ENCODE assay signal across 21 cellular contexts in the genomic region with DNA sequence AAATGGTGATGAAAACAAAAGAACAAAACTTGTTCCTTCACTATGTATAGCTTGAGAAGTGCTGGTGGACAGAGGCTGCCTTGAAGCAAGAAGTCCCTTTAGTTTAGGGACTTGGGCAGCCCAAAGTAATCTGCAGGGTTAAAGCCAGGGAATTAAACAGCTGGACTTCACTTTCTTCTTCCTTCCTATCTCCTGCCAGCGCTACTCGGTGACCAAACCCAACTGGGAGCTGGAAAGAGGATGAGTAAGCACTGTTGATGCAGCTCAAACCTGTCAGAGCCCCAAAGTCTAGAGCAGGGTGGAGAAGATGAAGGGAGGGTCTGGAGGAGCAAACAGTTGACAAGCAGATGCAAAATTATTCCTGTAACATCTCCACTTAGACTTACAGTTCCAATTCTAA.
DNase-seq lines count a peak whose midpoint lies in the region; ATAC-seq and TF ChIP-seq lines count a peak whose summit lies in the region.
"Had no signal": no experiment of that assay in that cellular context is flagged by ENCODE, and none has a peak within 500 bp of the region (broad histone marks: within the 10 kb centered on the region; RNA-seq: fewer than 3 reads in every experiment).

No MANE protein-coding gene starts in this region.

- no peak overlapping the region for H3K4me3 ChIP-seq in AG10803 (ENCODE audit: low read length)
- H3K4me3 ChIP-seq in epithelial cell of esophagus (ENCODE audit: low read length), result no peak overlapping the region
- no peak overlapping the region for H3K4me3 ChIP-seq in right cardiac atrium (ENCODE audit: low read length)
- H3K4me3 ChIP-seq in trophoblast cell (ENCODE audit: low read depth, low read length), result no peak overlapping the region
- H3K4me3 ChIP-seq: body of pancreas, coronary artery, SJCRH30, uterus had no signal

- H4K91ac ChIP-seq in trophoblast cell (ENCODE audit: low read depth, low read length), result no peak overlapping the region

- intact Hi-C loops in right cardiac atrium (cut with DNase I), result no loop called here

- WGBS in right cardiac atrium, result 56% methylated on average over 2 of the region's 2 CpGs
- no CpG with 5 or more reads among the region's 2 CpGs for WGBS in trophoblast cell (ENCODE audit: extremely low coverage, insufficient coverage, insufficient read length)

- H2BK5ac ChIP-seq in trophoblast cell (ENCODE audit: low read depth, low read length, poor library complexity), result no peak overlapping the region

- H3K27ac ChIP-seq in right cardiac atrium (ENCODE audit: low read length) (no peak overlapping the region), trophoblast cell (ENCODE audit: low read depth, low read length) (no peak overlapping the region)
- H3K27ac ChIP-seq: body of pancreas, coronary artery, neutrophil, SJCRH30, uterus had no signal

- peak; percentile 58 for DNase-seq in AG10803 (ENCODE audit: low read depth)
- DNase-seq in NCI-H226, result peak; percentile 35
- peak; percentile 29 for DNase-seq in epithelial cell of esophagus (ENCODE audit: low read depth)
- DNase-seq in right cardiac atrium, result peak in 1 of 3 donors; percentile 30
- no peak for DNase-seq in trophoblast cell
- DNase-seq in NOMO-1 treated with dmso at 0.1 percent for 144 hours (lab: John Stamatoyannopoulos, UW; ENCODE audit: unreplicated experiment), result no peak
- no peak for DNase-seq in T-helper 1 cell
- no peak for DNase-seq in NCI-H1436 treated with DMSO at 0.1 percent for 48 hours (lab: John Stamatoyannopoulos, UW)
- DNase-seq: ACHN; activated B cell treated with CpG ODN at 0.5 μM for 24 hours; activated CD8-positive, alpha-beta T cell treated with anti-CD3 and anti-CD28 coated beads, Interleukin-2, amount 10 ng/mL, durations not matched to agents 7 days and 5 days; body of pancreas; CD4-positive, CD25-positive, alpha-beta regulatory T cell; DMS53; NCI-H748 treated with DMSO at 0.1 percent for 48 hours; SJCRH30; T-helper 17 cell; uterus had no signal

- no peaks in the 10 kb centered on the region for H3K36me3 ChIP-seq in trophoblast cell (ENCODE audit: control insufficient read depth in 1 of 2, insufficient read depth in 2 of 2, low read length in 2 of 2)
- H3K36me3 ChIP-seq: neutrophil, uterus had no signal

- H3K18ac ChIP-seq in trophoblast cell (ENCODE audit: low read length), result no peak overlapping the region

- no peak overlapping the region for H3K9ac ChIP-seq in trophoblast cell (ENCODE audit: low read length)

- no peak overlapping the region for H2AK5ac ChIP-seq in trophoblast cell (ENCODE audit: low read length)

- H3K79me2 ChIP-seq in trophoblast cell (ENCODE audit: control insufficient read depth, insufficient read depth, low read length, poor library complexity), result no peaks in the 10 kb centered on the region

- H3K14ac ChIP-seq in trophoblast cell (ENCODE audit: low read length), result no peak overlapping the region

- no peak overlapping the region for H3K4me2 ChIP-seq in trophoblast cell (ENCODE audit: low read length)

- no peak overlapping the region for H3K4ac ChIP-seq in trophoblast cell (ENCODE audit: low read depth, low read length)

- H3K4me1 ChIP-seq in right cardiac atrium (ENCODE audit: control insufficient read depth, insufficient read depth, low read length) (no peaks in the 10 kb centered on the region), trophoblast cell (ENCODE audit: control insufficient read depth in 1 of 2, insufficient read depth in 2 of 2, low read length in 2 of 2) (peaks cover 0 to 2% of the 10 kb centered on the region in 2 experiments)
- H3K4me1 ChIP-seq: body of pancreas, SJCRH30, uterus had no signal

- H4K12ac ChIP-seq in trophoblast cell (ENCODE audit: low read depth, low read length), result no peak overlapping the region

- H2BK12ac ChIP-seq in trophoblast cell (ENCODE audit: low read length), result no peak overlapping the region

- no peak overlapping the region for H2AFZ ChIP-seq in trophoblast cell (ENCODE audit: insufficient read depth, low read length, poor library complexity)

- no peak overlapping the region for H4K8ac ChIP-seq in trophoblast cell (ENCODE audit: low read depth, low read length)

- no peak overlapping the region for H2BK120ac ChIP-seq in trophoblast cell (ENCODE audit: insufficient read depth, low read length, poor library complexity)

- no peak for TF ChIP-seq CTCF in AG10803 (conservative IDR thresholded peaks at IDR 0.05; ENCODE audit: low read length)
- TF ChIP-seq CTCF in epithelial cell of esophagus (IDR thresholded peaks at IDR 0.05; ENCODE audit: insufficient read depth, low read depth, low read length, missing control alignments), result no peak

- no peaks in the 10 kb centered on the region for H3K79me1 ChIP-seq in trophoblast cell (ENCODE audit: low read length)

- H3K9me3 ChIP-seq in right cardiac atrium (ENCODE audit: control insufficient read depth, low read length) (peaks cover 2% of the 10 kb centered on the region), trophoblast cell (ENCODE audit: insufficient read depth, low read depth, low read length) (no peaks in the 10 kb centered on the region)
- H3K9me3 ChIP-seq: body of pancreas had no signal

- H3K27me3 ChIP-seq in right cardiac atrium (ENCODE audit: control insufficient read depth, insufficient read depth), result no peaks in the 10 kb centered on the region
- H3K27me3 ChIP-seq in trophoblast cell (ENCODE audit: insufficient read depth, low read length), result no peaks in the 10 kb centered on the region
- H3K27me3 ChIP-seq: body of pancreas, neutrophil, SJCRH30, uterus had no signal

- peak; percentile 59 to 80 for ATAC-seq in right cardiac atrium
- ATAC-seq: activated CD8-positive, alpha-beta T cell treated with anti-CD3 and anti-CD28 coated beads, Interleukin-2, amount 10 ng/mL, durations not matched to agents 7 days and 5 days; activated naive CD4-positive, alpha-beta T cell treated with anti-CD3 and anti-CD28 coated beads, Interleukin-2, amount 50 U/mL, for 72 hours; body of pancreas; T-helper 17 cell had no signal

- H3K23ac ChIP-seq in trophoblast cell (ENCODE audit: low read length), result no peak overlapping the region

Comparison
In these comparisons a context has a peak if more than half of its experiments do, and no peak if none do; other contexts are left out.
1. DNase-seq: peak in AG10803 (single experiment), NCI-H226 (single experiment) and epithelial cell of esophagus (single experiment); none in trophoblast cell (0 of 2), NOMO-1 treated with dmso at 0.1 percent for 144 hours (single experiment), T-helper 1 cell (0 of 5) and NCI-H1436 treated with DMSO at 0.1 percent for 48 hours (single experiment).